Comparison of ENCODE assay signal across 1 cellular context in genomic region chr2:175441361-175441760, GRCh38.
TF ChIP-seq lines count a peak whose summit lies in the region.

No MANE protein-coding gene starts in this region.

TF ChIP-seq in GM23338, 12 proteins besides CTCF, POLR2A, EP300 and RAD21:
- TF ChIP-seq ZNF462 (CRISPR knock-in tag; IDR thresholded peaks at IDR 0.05) (no peak), ETS1 (IDR thresholded peaks at IDR 0.05) (no peak), CREB1 (CRISPR knock-in tag; IDR thresholded peaks at IDR 0.05; ENCODE audit: low read depth) (no peak), ZNF114 (CRISPR knock-in tag; IDR thresholded peaks at IDR 0.05) (no peak), EZH2phosphoT487 (IDR thresholded peaks at IDR 0.05; ENCODE audit: unreplicated experiment) (no peak), STAT1 (IDR thresholded peaks at IDR 0.05; ENCODE audit: unreplicated experiment) (no peak), JUNB (IDR thresholded peaks at IDR 0.05; ENCODE audit: unreplicated experiment) (no peak)
